In the genomic region with DNA sequence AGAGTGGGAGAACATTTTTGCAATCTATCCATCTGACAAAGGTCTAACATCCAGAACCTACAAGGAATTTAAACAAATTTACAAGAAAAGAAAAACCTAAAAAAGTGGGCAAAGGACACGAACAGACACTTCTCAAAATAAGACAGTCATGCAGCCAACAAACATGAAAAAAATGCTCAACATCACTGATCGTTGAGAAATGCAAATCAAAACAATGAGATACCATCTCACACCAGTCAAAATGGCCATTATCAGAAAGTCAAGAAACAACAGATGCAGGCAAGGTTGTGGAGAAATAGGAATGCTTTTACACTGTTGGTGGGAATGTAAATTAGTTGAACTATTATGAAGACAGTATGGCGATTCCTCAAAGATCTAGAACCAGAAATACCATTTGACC, we compare ENCODE assay signal across 8 cellular contexts. TPM values are rescaled to one million over a fixed set of nuclear protein-coding genes. Genes with fewer than 3 reads are reported as not detected.
DNase-seq lines count a peak whose midpoint lies in the region; TF ChIP-seq lines count a peak whose summit lies in the region.
"Not testable (repeated sequence)": the region's sequence is repeated elsewhere in the genome, so short reads cannot be mapped to it uniquely, and the experiment has no call there.
"Had no signal": no experiment of that assay in that cellular context is flagged by ENCODE, and none has a peak within 500 bp of the region (broad histone marks: within the 10 kb centered on the region; RNA-seq: fewer than 3 reads in every experiment).

No MANE protein-coding gene starts in this region.

- not testable (repeated sequence) for H3K9me3 Mint-ChIP-seq in Calu3 (ENCODE audit: low read depth, unreplicated experiment); chondrocyte (ENCODE audit: low read depth); mesothelial cell of epicardium

- peak overlapping the region; percentile 78 for H3K27ac ChIP-seq in VCaP

- not testable (repeated sequence) for TF ChIP-seq CTCF in Calu3 (IDR thresholded peaks at IDR 0.05; ENCODE audit: unreplicated experiment); VCaP (conservative IDR thresholded peaks at IDR 0.05); chondrocyte (IDR thresholded peaks at IDR 0.05); mesothelial cell of epicardium (IDR thresholded peaks at IDR 0.05; ENCODE audit: unreplicated experiment)

- H3K4me3 Mint-ChIP-seq in Calu3 (ENCODE audit: low read depth, unreplicated experiment); chondrocyte (ENCODE audit: unreplicated experiment); mesothelial cell of epicardium: not testable (repeated sequence)

- H3K4me1 Mint-ChIP-seq in Calu3 (ENCODE audit: low read depth, unreplicated experiment) (peaks cover 26% of the 10 kb centered on the region), chondrocyte (ENCODE audit: low read depth) (peaks cover 20% of the 10 kb centered on the region), mesothelial cell of epicardium (peaks cover 10% of the 10 kb centered on the region)

- H3K27me3 Mint-ChIP-seq in Calu3 (ENCODE audit: unreplicated experiment); chondrocyte (ENCODE audit: low read depth); mesothelial cell of epicardium (ENCODE audit: low read depth): not testable (repeated sequence)

- CTCF ChIA-PET in Calu3 (lab: Charles Lee): interaction anchor here (0.7 kb wide), 1 partner anchor 285 kb away, joined by 3 read pairs; no protein-coding TSS in a partner anchor

- BruUV-seq in Calu3 (replicated peaks; lab: Mats Ljungman, UMichigan): TSS peak; percentile 5

- intact Hi-C loops in Calu3 (cut with micrococcal nuclease; ENCODE audit: unreplicated experiment): not testable (repeated sequence)

- H3K27ac Mint-ChIP-seq in Calu3 (ENCODE audit: unreplicated experiment): peak overlapping the region; percentile 39
- H3K27ac Mint-ChIP-seq in chondrocyte (ENCODE audit: unreplicated experiment): peak overlapping the region; percentile 59
- peak overlapping the region; percentile 81 for H3K27ac Mint-ChIP-seq in mesothelial cell of epicardium

- peaks cover 54% of the 10 kb centered on the region for H3K36me3 Mint-ChIP-seq in Calu3 (ENCODE audit: insufficient read depth, unreplicated experiment)
- peaks cover 19% of the 10 kb centered on the region for H3K36me3 Mint-ChIP-seq in chondrocyte (ENCODE audit: low read depth)
- H3K36me3 Mint-ChIP-seq in mesothelial cell of epicardium: peaks cover 40% of the 10 kb centered on the region

- not testable (repeated sequence) for DNase-seq in Calu3; chondrocyte (ENCODE audit: low spot score); mesothelial cell of epicardium (ENCODE audit: low spot score in 2 of 2, unreplicated experiment in 2 of 2)
- peak; percentile 77 for DNase-seq in NCI-H526 treated with DMSO at 0.1 percent for 48 hours (lab: John Stamatoyannopoulos, UW)

RNA-seq across cellular contexts. Expression of gene NECTIN2, which starts 15.5 kb away (rescaled TPM):
- total RNA-seq in Calu3 (2022) (137 and 174 TPM in 2 replicates), chondrocyte (88.9 to 120 TPM (median 116 TPM) in 3 replicates), mesothelial cell of epicardium (291 to 300 TPM (median 299 TPM) in 3 replicates)

RNA-seq across cellular contexts. Expression of gene TOMM40, which starts 29.5 kb away (rescaled TPM):
- total RNA-seq in Calu3 (2022) (152 and 162 TPM in 2 replicates), chondrocyte (39.0 to 46.1 TPM (median 40.9 TPM) in 3 replicates), mesothelial cell of epicardium (47.7 to 49.8 TPM (median 47.8 TPM) in 3 replicates)

RNA-seq across cellular contexts. Expression of gene APOE, which starts 44.0 kb away (rescaled TPM):
- 1.1 and 4.1 TPM in 2 replicates for total RNA-seq in Calu3 (2022)
- 47.1 to 178 TPM (median 170 TPM) in 3 replicates for total RNA-seq in chondrocyte
- 285 to 290 TPM (median 289 TPM) in 3 replicates for total RNA-seq in mesothelial cell of epicardium

RNA-seq across cellular contexts. Expression of gene BCAM, which starts 52.7 kb away (rescaled TPM):
- total RNA-seq in Calu3 (2022) (30.0 and 31.2 TPM in 2 replicates), chondrocyte (4.3 to 15.1 TPM (median 14.0 TPM) in 3 replicates), mesothelial cell of epicardium (346 to 378 TPM (median 355 TPM) in 3 replicates)
- total RNA-seq: CD4-positive, CD25-positive, alpha-beta regulatory T cell; CD8-positive, alpha-beta memory T cell had no signal

RNA-seq across cellular contexts. Expression of gene APOC1, which starts 52.8 kb away (rescaled TPM):
- total RNA-seq in Calu3 (2022) (4.7 and 5.0 TPM in 2 replicates), chondrocyte (2.2 to 6.9 TPM in 2 of 3 replicates, not detected in the other), mesothelial cell of epicardium (18.6 to 20.0 TPM (median 18.6 TPM) in 3 replicates)
- total RNA-seq: A172; CD4-positive, CD25-positive, alpha-beta regulatory T cell had no signal
